Comparison of ENCODE assay signal across 18 cellular contexts in the genomic region with DNA sequence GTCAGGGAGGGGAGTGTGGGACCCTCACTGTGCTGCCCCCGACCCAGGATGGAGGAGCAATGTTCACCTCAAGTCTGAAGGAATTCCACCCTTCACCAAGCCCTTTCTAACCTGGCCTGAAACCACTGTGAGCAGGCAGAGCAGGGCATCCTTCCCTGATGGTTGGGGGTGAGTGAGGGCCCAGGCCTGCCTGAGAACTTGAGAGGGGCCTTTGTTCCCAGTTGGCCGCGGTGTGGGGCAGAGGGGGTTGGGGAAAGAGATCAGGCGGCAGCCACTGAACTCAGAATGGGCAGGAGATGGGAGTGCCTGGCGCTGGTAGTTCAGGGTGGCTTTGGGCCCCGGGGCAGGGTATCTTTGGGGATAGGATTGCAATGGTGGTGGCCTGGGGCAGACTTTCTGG.
A peak's percentile ranks its signal among the peaks of the same experiment; 100 is the strongest.
DNase-seq lines count a peak whose midpoint lies in the region; ATAC-seq, FAIRE-seq and TF ChIP-seq lines count a peak whose summit lies in the region.
"Had no signal": no experiment of that assay in that cellular context is flagged by ENCODE, and none has a peak within 500 bp of the region (broad histone marks: within the 10 kb centered on the region; RNA-seq: fewer than 3 reads in every experiment).

No MANE protein-coding gene starts in this region.

- H3K4me1 ChIP-seq in HUES48 (ENCODE audit: control insufficient read depth, insufficient read depth, low read length) (no peaks in the 10 kb centered on the region), astrocyte (ENCODE audit: insufficient read depth, low read length) (peaks cover 30% of the 10 kb centered on the region), iPS-15b (ENCODE audit: control insufficient read depth, insufficient read depth, low read length) (no peaks in the 10 kb centered on the region), kidney (ENCODE audit: control insufficient read depth in 1 of 2, insufficient read depth in 1 of 2, low read depth in 1 of 2, low read length in 2 of 2) (peaks cover 13 to 21% of the 10 kb centered on the region in 2 donors)

- H3K4me2 ChIP-seq in astrocyte (ENCODE audit: low read length) = no peak overlapping the region

- H3K9ac ChIP-seq in HUES48 (ENCODE audit: low read depth, low read length) (no peak overlapping the region), astrocyte (ENCODE audit: low read length) (no peak overlapping the region), iPS-15b (ENCODE audit: low read depth, low read length) (peak overlapping the region; percentile 47), kidney (ENCODE audit: low read length in 2 of 2) (no peak overlapping the region)

- H3K36me3 Mint-ChIP-seq in astrocyte (ENCODE audit: low read depth, unreplicated experiment) = peaks cover 1% of the 10 kb centered on the region

- H3K4me3 Mint-ChIP-seq in astrocyte (ENCODE audit: unreplicated experiment) = no peak overlapping the region
- H3K4me3 Mint-ChIP-seq: activated CD8-positive, alpha-beta T cell treated with anti-CD3 and anti-CD28 coated beads, Interleukin-2, amount 10 ng/mL, durations not matched to agents 7 days and 5 days had no signal

- H3K79me2 ChIP-seq in astrocyte (ENCODE audit: insufficient read depth, low read length) = peaks cover 32% of the 10 kb centered on the region

- H3K27ac ChIP-seq in HUES48 (ENCODE audit: low read depth, low read length) (peak overlapping the region; percentile 5), astrocyte (ENCODE audit: low read depth, low read length) (no peak overlapping the region), kidney (ENCODE audit: low read depth in 2 of 2, low read length in 2 of 2) (no peak overlapping the region)

- no peak for ATAC-seq in GM18858 (IDR thresholded peaks at IDR 0.05; ENCODE audit: unreplicated experiment)
- no peak for ATAC-seq in HG03139 (IDR thresholded peaks at IDR 0.05; ENCODE audit: unreplicated experiment)
- ATAC-seq: activated CD8-positive, alpha-beta T cell treated with anti-CD3 and anti-CD28 coated beads, Interleukin-2, amount 10 ng/mL, durations not matched to agents 7 days and 5 days; SK-N-SH treated with all-trans-retinoic acid at 6 μM for 48 hours had no signal

- FAIRE-seq in astrocyte (lab: Jason Lieb, UNC) (no peak), kidney (lab: Jason Lieb, UNC) (no peak)

- H3K9me3 ChIP-seq in HUES48 (ENCODE audit: control insufficient read depth, insufficient read depth, low read length) (no peaks in the 10 kb centered on the region), astrocyte (ENCODE audit: insufficient read depth, low read depth, low read length) (no peaks in the 10 kb centered on the region), iPS-15b (ENCODE audit: control insufficient read depth, insufficient read depth, low read length) (no peaks in the 10 kb centered on the region), kidney (ENCODE audit: control insufficient read depth in 1 of 2, low read length in 2 of 2) (no peaks in the 10 kb centered on the region)

- peaks cover 45% of the 10 kb centered on the region for H3K4me1 Mint-ChIP-seq in astrocyte (ENCODE audit: low read depth, unreplicated experiment)

- H3K9me3 Mint-ChIP-seq in astrocyte (ENCODE audit: unreplicated experiment) = no peaks in the 10 kb centered on the region
- H3K9me3 Mint-ChIP-seq: CD4-positive, CD25-positive, alpha-beta regulatory T cell had no signal

- H3K4me3 ChIP-seq in HUES48 (ENCODE audit: low read depth, low read length) = no peak overlapping the region
- H3K4me3 ChIP-seq in astrocyte (ENCODE audit: insufficient read depth, low read depth, low read length) = no peak overlapping the region
- no peak overlapping the region for H3K4me3 ChIP-seq in iPS-15b (ENCODE audit: low read depth, low read length)
- H3K4me3 ChIP-seq in kidney (ENCODE audit: low read length in 2 of 2) = no peak overlapping the region

- TF ChIP-seq CTCF in astrocyte (IDR thresholded peaks at IDR 0.05; ENCODE audit: insufficient read depth, low read depth, low read length) = no peak
- TF ChIP-seq CTCF in kidney (IDR thresholded peaks at IDR 0.05; ENCODE audit: borderline replicate concordance, extremely low read depth, insufficient read depth) = no peak

- no peaks in the 10 kb centered on the region for H3K27me3 Mint-ChIP-seq in astrocyte (ENCODE audit: low read depth, unreplicated experiment)
- H3K27me3 Mint-ChIP-seq: CD4-positive, CD25-positive, alpha-beta regulatory T cell had no signal

- no peaks in the 10 kb centered on the region for H3K27me3 ChIP-seq in HUES48 (ENCODE audit: control insufficient read depth, insufficient read depth, low read length)
- no peaks in the 10 kb centered on the region for H3K27me3 ChIP-seq in astrocyte (ENCODE audit: insufficient read depth, low read length)
- no peaks in the 10 kb centered on the region for H3K27me3 ChIP-seq in iPS-15b (ENCODE audit: control insufficient read depth, insufficient read depth, low read length)

- DNase-seq in astrocyte (ENCODE audit: low read depth) (no peak), retina (peak; percentile 68), NCI-H82 (lab: John Stamatoyannopoulos, UW) (no peak), kidney (no peak)
- DNase-seq: activated CD8-positive, alpha-beta T cell treated with anti-CD3 and anti-CD28 coated beads, Interleukin-2, amount 10 ng/mL, durations not matched to agents 7 days and 5 days; activated gamma-delta T cell treated with Interleukin-2 at 50 U/mL for 16 hours; CD4-positive, CD25-positive, alpha-beta regulatory T cell; central memory CD4-positive, alpha-beta T cell; GDM1; NCI-H1105; NCI-H226; OCI-M1; stimulated activated CD4-positive, alpha-beta T cell treated with anti-CD3 and anti-CD28 coated beads, Interleukin-2, amount 100 ng/mL, for 48 hours had no signal

- H4K20me1 ChIP-seq in astrocyte (ENCODE audit: insufficient read depth, low read length) = peaks cover 82% of the 10 kb centered on the region

- peak overlapping the region; percentile 53 for H3K27ac Mint-ChIP-seq in astrocyte (ENCODE audit: unreplicated experiment)
- H3K27ac Mint-ChIP-seq: activated CD8-positive, alpha-beta T cell treated with anti-CD3 and anti-CD28 coated beads, Interleukin-2, amount 10 ng/mL, durations not matched to agents 7 days and 5 days had no signal

- H3K36me3 ChIP-seq in HUES48 (ENCODE audit: control insufficient read depth, insufficient read depth, low read length) (peaks cover 7% of the 10 kb centered on the region), astrocyte (ENCODE audit: insufficient read depth, low read length) (no peaks in the 10 kb centered on the region), iPS-15b (ENCODE audit: control insufficient read depth, insufficient read depth, low read length) (peaks cover 7% of the 10 kb centered on the region), kidney (ENCODE audit: control insufficient read depth in 1 of 2, insufficient read depth in 2 of 2, low read length in 2 of 2) (peaks cover 0 to 5% of the 10 kb centered on the region in 2 donors)

- H2AFZ ChIP-seq in astrocyte (ENCODE audit: low read depth, low read length) = no peak overlapping the region

- intact Hi-C loops in kidney (cut with DNase I) = no loop called here
